8 cellular contexts compared by ENCODE assay signal in genomic region chr6:39725632-39725997, GRCh38. TPM values are rescaled to one million over a fixed set of nuclear protein-coding genes. Genes with fewer than 3 reads are reported as not detected.
DNase-seq lines count a peak whose midpoint lies in the region; ATAC-seq and TF ChIP-seq lines count a peak whose summit lies in the region.

No MANE protein-coding gene starts in this region.

- H4K20me1 ChIP-seq in PC-3 (ENCODE audit: low read length) = no peaks in the 10 kb centered on the region

- H3K36me3 Mint-ChIP-seq in CD14-positive monocyte = no peaks in the 10 kb centered on the region
- H3K36me3 Mint-ChIP-seq in progenitor cell of endocrine pancreas (ENCODE audit: insufficient read depth) = no peaks in the 10 kb centered on the region

- no peak for ATAC-seq in PC-3

- H3K27me3 ChIP-seq in PC-3 (ENCODE audit: low read length) = 0 out of 2 replicates have a peak, but pooled peaks cover 3% of the 10 kb centered on the region
- no peaks in the 10 kb centered on the region for H3K27me3 ChIP-seq in esophagus (ENCODE audit: control insufficient read depth in 1 of 2, insufficient read depth in 2 of 2, low read length in 2 of 2)

- H2AFZ ChIP-seq in PC-3 (ENCODE audit: low read length) = peak overlapping the region; percentile 89

- no peaks in the 10 kb centered on the region for H3K9me2 ChIP-seq in PC-3 (replicated peaks; ENCODE audit: low read length)

- CTCF ChIA-PET in PC-3 (lab: Charles Lee) = no interaction called here

- H3K27me3 Mint-ChIP-seq in CD14-positive monocyte (ENCODE audit: low read depth in 3 of 3) (peaks cover 9 to 11% (median 10%) of the 10 kb centered on the region in 3 donors), progenitor cell of endocrine pancreas (no peaks in the 10 kb centered on the region)

- no TSS peak for BruUV-seq in PC-3 (replicated peaks; lab: Mats Ljungman, UMichigan)

- TF ChIP-seq CTCF in CD14-positive monocyte (IDR thresholded peaks at IDR 0.05) (no peak), PC-3 (conservative IDR thresholded peaks at IDR 0.05; ENCODE audit: low read depth, low read length) (no peak), progenitor cell of endocrine pancreas (IDR thresholded peaks at IDR 0.05; ENCODE audit: unreplicated experiment) (no peak)

- POLR2A ChIA-PET in PC-3 (lab: Charles Lee; ENCODE audit: unreplicated experiment) = no interaction called here

- H3K27ac Mint-ChIP-seq in CD14-positive monocyte = no peak overlapping the region
- H3K27ac Mint-ChIP-seq in progenitor cell of endocrine pancreas = peak overlapping the region; percentile 45

- DNase-seq in CD14-positive monocyte (ENCODE audit: low spot score) (no peak), PC-3 (no peak), progenitor cell of endocrine pancreas (ENCODE audit: low spot score, unreplicated experiment) (no peak), COLO829 (ENCODE audit: low spot score) (no peak), SW480 (ENCODE audit: low spot score) (no peak), SIG-M5 (lab: John Stamatoyannopoulos, UW) (no peak), NCI-H2107 treated with DMSO at 0.1 percent for 48 hours (lab: John Stamatoyannopoulos, UW; ENCODE audit: unreplicated experiment) (no peak)

- H3K27ac ChIP-seq in PC-3 (ENCODE audit: low read length) (no peak overlapping the region), esophagus (ENCODE audit: low read depth in 2 of 2, low read length in 1 of 2) (no peak overlapping the region)

- H3K9me3 Mint-ChIP-seq in CD14-positive monocyte (peaks cover 0 to 10% (median 3%) of the 10 kb centered on the region in 7 donors), progenitor cell of endocrine pancreas (ENCODE audit: low read depth) (no peaks in the 10 kb centered on the region)

- H3F3A ChIP-seq in PC-3 (ENCODE audit: low read length, unreplicated experiment) = no peaks in the 10 kb centered on the region

- WGBS in esophagus, 2 donors = 49 to 59% methylated on average over 14 of the region's 14 CpGs

- H3K9ac ChIP-seq in PC-3 (ENCODE audit: low read length) = no peak overlapping the region

- H3K4me3 Mint-ChIP-seq in CD14-positive monocyte (peak overlapping the region; percentile 89 to 98), progenitor cell of endocrine pancreas (ENCODE audit: low read depth) (peak overlapping the region; percentile 98)

- intact Hi-C loops in CD14-positive monocyte (cut with micrococcal nuclease) = no loop called here
- intact Hi-C loops in PC-3 (cut with micrococcal nuclease) = no loop called here

- H3K79me2 ChIP-seq in PC-3 (ENCODE audit: low read length) = no peaks in the 10 kb centered on the region

- H3K9me3 ChIP-seq in PC-3 (ENCODE audit: low read length) (no peaks in the 10 kb centered on the region), esophagus (ENCODE audit: control insufficient read depth in 2 of 2, insufficient read depth in 1 of 2, low read depth in 1 of 2, low read length in 1 of 2) (no peaks in the 10 kb centered on the region)

- peak overlapping the region; percentile 73 for H3K4me2 ChIP-seq in PC-3 (ENCODE audit: low read length)

- H3K4me1 ChIP-seq in PC-3 (ENCODE audit: insufficient read depth, low read length) = no peaks in the 10 kb centered on the region
- H3K4me1 ChIP-seq in esophagus (ENCODE audit: control insufficient read depth in 2 of 2, insufficient read depth in 2 of 2, low read length in 1 of 2) = no peaks in the 10 kb centered on the region

- H3K36me3 ChIP-seq in PC-3 (ENCODE audit: low read depth, low read length) (no peaks in the 10 kb centered on the region), esophagus (ENCODE audit: control insufficient read depth in 2 of 2, insufficient read depth in 2 of 2, low read length in 1 of 2) (no peaks in the 10 kb centered on the region)

- peaks cover 8% of the 10 kb centered on the region for H3K4me1 Mint-ChIP-seq in CD14-positive monocyte
- H3K4me1 Mint-ChIP-seq in progenitor cell of endocrine pancreas (ENCODE audit: low read depth) = peaks cover 2% of the 10 kb centered on the region

- H3K4me3 ChIP-seq in PC-3 (ENCODE audit: low read length) = peak overlapping the region; percentile 62; the same call in 1 of the 2 replicates
- H3K4me3 ChIP-seq in esophagus (ENCODE audit: low read depth in 1 of 2, low read length in 2 of 2) = peak overlapping the region; percentile 61 to 62

RNA-seq across cellular contexts. Expression of gene KIF6, which starts 0.4 kb away (rescaled TPM):
- polyA plus RNA-seq in CD14-positive monocyte (not detected), esophagus (under 1 TPM; 0.08 to 0.20 TPM)
- total RNA-seq in PC-3 (2014; rRNA removed) (0.07 TPM in 1 of 2 replicates, not detected in the other), progenitor cell of endocrine pancreas (2.5 and 2.9 TPM in 2 replicates)
